ENCODE assay signal across 20 cellular contexts in the genomic region with DNA sequence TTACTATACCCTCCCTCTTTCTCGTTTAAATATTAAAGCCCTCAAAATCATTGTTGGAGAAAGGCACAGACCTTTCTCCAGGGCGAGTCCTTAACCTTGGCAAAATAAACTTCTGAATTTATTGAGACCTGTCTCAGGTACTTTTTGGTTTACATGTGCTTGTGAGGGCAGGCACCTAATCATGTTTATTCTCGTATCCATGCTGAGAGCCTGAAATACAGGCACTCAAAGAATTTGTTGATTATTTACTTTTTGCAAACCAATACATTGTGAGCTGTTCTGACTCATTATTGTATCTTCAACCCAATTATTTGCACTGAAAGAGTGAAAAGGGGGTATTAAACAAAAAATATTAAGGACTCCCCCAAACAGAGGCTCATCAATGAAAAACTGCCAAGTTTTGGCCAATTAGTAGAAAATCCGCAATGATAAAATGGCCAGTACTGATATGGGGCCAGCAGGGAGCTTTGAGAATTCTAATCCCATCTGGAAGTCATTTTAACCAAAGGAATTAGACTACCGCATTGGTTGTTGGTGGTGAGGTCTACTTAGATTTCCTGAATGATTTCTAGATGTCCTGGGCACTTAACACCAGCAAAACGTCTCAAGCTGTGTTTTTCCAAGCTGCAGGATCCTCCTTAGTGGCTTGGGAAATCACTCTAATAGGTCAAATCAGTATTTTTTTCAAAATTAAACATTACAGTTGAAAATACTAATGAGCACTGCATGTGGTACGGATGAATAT.
DNase-seq lines count a peak whose midpoint lies in the region; ATAC-seq, FAIRE-seq and TF ChIP-seq lines count a peak whose summit lies in the region.
"Had no signal": no experiment of that assay in that cellular context is flagged by ENCODE, and none has a peak within 500 bp of the region (broad histone marks: within the 10 kb centered on the region; RNA-seq: fewer than 3 reads in every experiment).

No MANE protein-coding gene starts in this region.

- no peak overlapping the region for H3K4me3 ChIP-seq in GM23248
- H3K4me3 ChIP-seq in Peyer's patch = no peak overlapping the region
- H3K4me3 ChIP-seq: MG63, PC-9, vagina had no signal

- TF ChIP-seq CTCF in VCaP (conservative IDR thresholded peaks at IDR 0.05) = no peak
- TF ChIP-seq CTCF in Peyer's patch (IDR thresholded peaks at IDR 0.05) = no peak

- no peaks in the 10 kb centered on the region for H3K27me3 ChIP-seq in GM23248 (replicated peaks; ENCODE audit: insufficient read depth)
- no peaks in the 10 kb centered on the region for H3K27me3 ChIP-seq in Peyer's patch
- H3K27me3 ChIP-seq: MG63, vagina had no signal

- H3K27ac ChIP-seq in GM23248 = peak overlapping the region; percentile 10; the same call in 1 of the 2 replicates
- H3K27ac ChIP-seq in VCaP = peak overlapping the region; percentile 58
- no peak overlapping the region for H3K27ac ChIP-seq in Peyer's patch
- H3K27ac ChIP-seq: PC-9, vagina had no signal

- no peak overlapping the region for H2AFZ ChIP-seq in GM23248
- H2AFZ ChIP-seq: PC-9 had no signal

- no peak for ATAC-seq in HG03139 (IDR thresholded peaks at IDR 0.05; ENCODE audit: unreplicated experiment)
- ATAC-seq: HepG2 had no signal

- no peaks in the 10 kb centered on the region for H3K9me3 ChIP-seq in GM23248 (ENCODE audit: low read depth)
- no peaks in the 10 kb centered on the region for H3K9me3 ChIP-seq in Peyer's patch
- H3K9me3 ChIP-seq: MG63, vagina had no signal

- H3F3A ChIP-seq in GM23248 (ENCODE audit: insufficient read depth) = peaks cover 48% of the 10 kb centered on the region

- H3K9ac ChIP-seq in GM23248 = no peak overlapping the region

- no peaks in the 10 kb centered on the region for H3K9me2 ChIP-seq in GM23248 (ENCODE audit: insufficient read depth)

- DNase-seq in GM23248 (peak; percentile 36), fibroblast of the conjunctiva (ENCODE audit: low read depth) (peak; percentile 63), Peyer's patch (no peak), HT-29 (ENCODE audit: low spot score) (no peak)
- DNase-seq in activated CD4-positive, alpha-beta T cell treated with anti-CD3 and anti-CD28 coated beads, Interleukin-2, amount 50 U/mL, for 4 hours = no peak
- DNase-seq: activated CD4-positive, alpha-beta memory T cell treated with anti-CD3 and anti-CD28 coated beads, Interleukin-2, amount 10 ng/mL, durations not matched to agents 7 days and 5 days; AML-193; Calu3; glutamatergic neuron; H9; MG63; NCI-H187 treated with DMSO at 0.1 percent for 48 hours; NCI-H510A; PC-9; stimulated activated CD4-positive, alpha-beta T cell treated with anti-CD3 and anti-CD28 coated beads, Interleukin-1b, Interleukin-23, amount 100 ng/mL, for 48 hours had no signal

- TF ChIP-seq POLR2A in Peyer's patch (IDR thresholded peaks at IDR 0.05) = no peak

- no peak overlapping the region for H3K4me2 ChIP-seq in GM23248 (ENCODE audit: unreplicated experiment)
- H3K4me2 ChIP-seq: PC-9 had no signal

- FAIRE-seq in A204.1 (lab: Jason Lieb, UNC) = peak; percentile 96
- FAIRE-seq: HepG2 had no signal

- H3K4me1 ChIP-seq in GM23248 (ENCODE audit: insufficient read depth) (peaks cover 47% of the 10 kb centered on the region), Peyer's patch (no peaks in the 10 kb centered on the region)

- in situ Hi-C loops in GM23248 (cut with MboI) = no loop called here

- WGBS in GM23248 (ENCODE audit: low coverage in 1 of 2, low lambda C conversion rate in 2 of 2, missing lambda C conversion rate in 2 of 2), 2 experiments = 62 to 66% methylated on average over 7 of the region's 7 CpGs

- H3K36me3 ChIP-seq in GM23248 (ENCODE audit: low read depth) (no peaks in the 10 kb centered on the region; the same call in 1 of the 2 replicates), Peyer's patch (no peaks in the 10 kb centered on the region)
- H3K36me3 ChIP-seq: vagina had no signal

- H4K20me1 ChIP-seq in GM23248 (ENCODE audit: insufficient read depth) = no peaks in the 10 kb centered on the region

- no peaks in the 10 kb centered on the region for H3K79me2 ChIP-seq in GM23248 (ENCODE audit: insufficient read depth)

Comparison
In these comparisons a context has a peak if more than half of its experiments do, and no peak if none do; other contexts are left out.
1. DNase-seq: peak in GM23248 (single experiment) and fibroblast of the conjunctiva (single experiment); none in activated CD4-positive, alpha-beta T cell treated with anti-CD3 and anti-CD28 coated beads, Interleukin-2, amount 50 U/mL, for 4 hours (0 of 2), Peyer's patch (0 of 3) and HT-29 (single experiment).
2. H3K27ac ChIP-seq: peak in GM23248 (single experiment) and VCaP (single experiment); none in Peyer's patch (0 of 4).